34 cellular contexts compared by ENCODE assay signal in genomic region chr14:33062476-33062875, GRCh38.
DNase-seq lines count a peak whose midpoint lies in the region; ATAC-seq and TF ChIP-seq lines count a peak whose summit lies in the region.
"Had no signal": no experiment of that assay in that cellular context is flagged by ENCODE, and none has a peak within 500 bp of the region (broad histone marks: within the 10 kb centered on the region; RNA-seq: fewer than 3 reads in every experiment).

No MANE protein-coding gene starts in this region.

- H3K9ac ChIP-seq in KMS-11 (peak overlapping the region; percentile 38; the same call in 1 of the 2 replicates), OCI-LY3 (ENCODE audit: low read length) (no peak overlapping the region)

- no peak overlapping the region for H3K4me3 Mint-ChIP-seq in stimulated activated effector memory CD8-positive, alpha-beta T cell treated with anti-CD3 and anti-CD28 coated beads, Interleukin-12 subunit alpha, Interleukin-12 subunit beta, amount 100 ng/mL, for 72 hours
- H3K4me3 Mint-ChIP-seq in activated CD8-positive, alpha-beta memory T cell treated with anti-CD3 and anti-CD28 coated beads, Interleukin-2, amount 10 ng/mL, durations not matched to agents 7 days and 5 days: no peak overlapping the region
- H3K4me3 Mint-ChIP-seq: activated CD8-positive, alpha-beta T cell treated with anti-CD3 and anti-CD28 coated beads for 36 hours; activated naive CD8-positive, alpha-beta T cell; CD4-positive, alpha-beta T cell; H9; nephron progenitor cell had no signal

- H3K27me3 ChIP-seq in KMS-11 (ENCODE audit: insufficient read depth, low read depth) (no peaks in the 10 kb centered on the region), OCI-LY3 (ENCODE audit: low read depth, low read length) (no peaks in the 10 kb centered on the region), left lung (no peaks in the 10 kb centered on the region)
- H3K27me3 ChIP-seq: esophagus squamous epithelium, MG63, ovary, SJCRH30, stomach, tibial artery had no signal

- peak; percentile 83 for ATAC-seq in left lung
- ATAC-seq in stimulated activated effector memory CD8-positive, alpha-beta T cell treated with anti-CD3 and anti-CD28 coated beads, Interleukin-12 subunit alpha, Interleukin-12 subunit beta, amount 100 ng/mL, for 72 hours: no peak
- no peak for ATAC-seq in activated CD8-positive, alpha-beta memory T cell treated with anti-CD3 and anti-CD28 coated beads, Interleukin-2, amount 10 ng/mL, durations not matched to agents 7 days and 5 days
- ATAC-seq: activated CD8-positive, alpha-beta T cell treated with anti-CD3 and anti-CD28 coated beads for 36 hours; left cardiac atrium had no signal

- H3K79me2 ChIP-seq in KMS-11 (ENCODE audit: insufficient read depth, low read depth): no peaks in the 10 kb centered on the region
- no peaks in the 10 kb centered on the region for H3K79me2 ChIP-seq in OCI-LY3 (ENCODE audit: low read length)

- no peaks in the 10 kb centered on the region for H3K4me1 Mint-ChIP-seq in stimulated activated effector memory CD8-positive, alpha-beta T cell treated with anti-CD3 and anti-CD28 coated beads, Interleukin-12 subunit alpha, Interleukin-12 subunit beta, amount 100 ng/mL, for 72 hours
- no peaks in the 10 kb centered on the region for H3K4me1 Mint-ChIP-seq in activated CD8-positive, alpha-beta memory T cell treated with anti-CD3 and anti-CD28 coated beads, Interleukin-2, amount 10 ng/mL, durations not matched to agents 7 days and 5 days

- peak overlapping the region; percentile 61 for H3K4me2 ChIP-seq in KMS-11
- peak overlapping the region; percentile 58 for H3K4me2 ChIP-seq in OCI-LY3 (ENCODE audit: low read length)

- no peak overlapping the region for H3K27ac Mint-ChIP-seq in stimulated activated effector memory CD8-positive, alpha-beta T cell treated with anti-CD3 and anti-CD28 coated beads, Interleukin-12 subunit alpha, Interleukin-12 subunit beta, amount 100 ng/mL, for 72 hours
- no peak overlapping the region for H3K27ac Mint-ChIP-seq in activated CD8-positive, alpha-beta memory T cell treated with anti-CD3 and anti-CD28 coated beads, Interleukin-2, amount 10 ng/mL, durations not matched to agents 7 days and 5 days
- H3K27ac Mint-ChIP-seq: activated CD8-positive, alpha-beta T cell treated with anti-CD3 and anti-CD28 coated beads for 36 hours; activated naive CD8-positive, alpha-beta T cell; activated T-helper 2 cell treated with anti-CD3 and anti-CD28 coated beads, Interferon-gamma antibody, Interleukin-2, Interleukin-4, amounts not matched to agents 10 μg/mL and 5 μg/mL and 100 μg/mL, durations not matched to agents 14 hours and 24 hours and 36 hours; CD4-positive, alpha-beta T cell had no signal

- H4K20me1 ChIP-seq in KMS-11 (ENCODE audit: insufficient read depth) (no peaks in the 10 kb centered on the region), OCI-LY3 (ENCODE audit: insufficient read depth, low read length) (no peaks in the 10 kb centered on the region)

- H3K4me3 ChIP-seq in KMS-11 (IDR thresholded peaks at IDR 0.05; ENCODE audit: insufficient read depth, low read depth, low read length): no peak overlapping the region
- H3K4me3 ChIP-seq in OCI-LY3 (ENCODE audit: low read length): peak overlapping the region; percentile 46
- no peak overlapping the region for H3K4me3 ChIP-seq in left lung
- H3K4me3 ChIP-seq: coronary artery, esophagus squamous epithelium, MG63, ovary, SJCRH30, stomach, tibial artery had no signal

- H3K27ac ChIP-seq in KMS-11 (peak overlapping the region; percentile 87), OCI-LY3 (ENCODE audit: low read length) (no peak overlapping the region), left lung (no peak overlapping the region)
- H3K27ac ChIP-seq: coronary artery, esophagus squamous epithelium, ovary, SJCRH30, stomach, tibial artery had no signal

- no peaks in the 10 kb centered on the region for H3K9me3 ChIP-seq in OCI-LY3 (ENCODE audit: insufficient read depth, low read length)
- H3K9me3 ChIP-seq in left lung: no peaks in the 10 kb centered on the region
- H3K9me3 ChIP-seq: esophagus squamous epithelium, MG63, ovary, SJCRH30, stomach, tibial artery had no signal

- TF ChIP-seq CTCF in KMS-11 (conservative IDR thresholded peaks at IDR 0.05; ENCODE audit: low read depth, low read length): no peak
- no peak for TF ChIP-seq CTCF in OCI-LY3 (IDR thresholded peaks at IDR 0.05; ENCODE audit: low read depth, low read length)
- no peak for TF ChIP-seq CTCF in left lung (IDR thresholded peaks at IDR 0.05)

- H3K36me3 Mint-ChIP-seq in stimulated activated effector memory CD8-positive, alpha-beta T cell treated with anti-CD3 and anti-CD28 coated beads, Interleukin-12 subunit alpha, Interleukin-12 subunit beta, amount 100 ng/mL, for 72 hours: no peaks in the 10 kb centered on the region
- H3K36me3 Mint-ChIP-seq in activated CD8-positive, alpha-beta memory T cell treated with anti-CD3 and anti-CD28 coated beads, Interleukin-2, amount 10 ng/mL, durations not matched to agents 7 days and 5 days: no peaks in the 10 kb centered on the region
- H3K36me3 Mint-ChIP-seq: activated naive CD8-positive, alpha-beta T cell had no signal

- H2AFZ ChIP-seq in KMS-11 (ENCODE audit: low read depth) (peak overlapping the region; percentile 2; the same call in 1 of the 2 replicates), OCI-LY3 (ENCODE audit: low read depth, low read length) (peak overlapping the region; percentile 37; the same call in 1 of the 2 replicates)

- H3K9me3 Mint-ChIP-seq in stimulated activated effector memory CD8-positive, alpha-beta T cell treated with anti-CD3 and anti-CD28 coated beads, Interleukin-12 subunit alpha, Interleukin-12 subunit beta, amount 100 ng/mL, for 72 hours: peaks cover 12% of the 10 kb centered on the region
- H3K9me3 Mint-ChIP-seq in activated CD8-positive, alpha-beta memory T cell treated with anti-CD3 and anti-CD28 coated beads, Interleukin-2, amount 10 ng/mL, durations not matched to agents 7 days and 5 days (ENCODE audit: low read depth): peaks cover 2% of the 10 kb centered on the region
- H3K9me3 Mint-ChIP-seq: activated CD8-positive, alpha-beta T cell treated with anti-CD3 and anti-CD28 coated beads for 36 hours; H9; nephron progenitor cell had no signal

- peak; percentile 30 to 74 (median 39) for DNase-seq in NCI-H1417 (lab: John Stamatoyannopoulos, UW)
- no peak for DNase-seq in NCI-H1417 treated with DMSO at 0.1 percent for 48 hours (lab: John Stamatoyannopoulos, UW)
- no peak for DNase-seq in left lung
- DNase-seq in stimulated activated effector memory CD8-positive, alpha-beta T cell treated with anti-CD3 and anti-CD28 coated beads, Interleukin-12 subunit alpha, Interleukin-12 subunit beta, amount 100 ng/mL, for 72 hours (ENCODE audit: low spot score in 2 of 2): no peak
- DNase-seq in activated CD8-positive, alpha-beta memory T cell treated with anti-CD3 and anti-CD28 coated beads, Interleukin-2, amount 10 ng/mL, durations not matched to agents 7 days and 5 days: no peak
- no peak for DNase-seq in HK-2 (ENCODE audit: unreplicated experiment)
- DNase-seq: 8988T; activated CD8-positive, alpha-beta T cell treated with anti-CD3 and anti-CD28 coated beads for 36 hours; aorta; CD4-positive, alpha-beta T cell; esophagus squamous epithelium; foreskin melanocyte; KBM-7; left cardiac atrium; MG63; NCI-H1436; NCI-H2171 treated with DMSO at 0.1 percent for 48 hours; nephron progenitor cell; NK-92 treated with Interleukin-12 subunit alpha and Interleukin-12 subunit beta, amount 100 ng/mL, for 24 hours; ovary; retina; small intestine; stimulated activated CD4-positive, alpha-beta T cell treated with anti-CD3 and anti-CD28 coated beads, Interleukin-1b, Interleukin-23, amount 100 ng/mL, for 48 hours; stimulated activated CD8-positive, alpha-beta memory T cell treated with anti-CD3 and anti-CD28 coated beads, Interleukin-4, amount 100 ng/mL, for 48 hours; stomach; T-helper 1 cell; tibial artery had no signal

- peaks cover 43% of the 10 kb centered on the region for H3K4me1 ChIP-seq in KMS-11 (ENCODE audit: low read depth, poor library complexity, severe bottlenecking)
- H3K4me1 ChIP-seq in OCI-LY3 (ENCODE audit: low read length): peaks cover 20% of the 10 kb centered on the region
- no peaks in the 10 kb centered on the region for H3K4me1 ChIP-seq in left lung
- H3K4me1 ChIP-seq: esophagus squamous epithelium, SJCRH30, stomach, tibial artery had no signal

- intact Hi-C loops in left lung (cut with DNase I): no loop called here

- CTCF ChIA-PET in activated CD8-positive, alpha-beta memory T cell treated with anti-CD3 and anti-CD28 coated beads, Interleukin-2, amount 10 ng/mL, durations not matched to agents 7 days and 5 days (lab: Charles Lee): no interaction called here

- H3K36me3 ChIP-seq in KMS-11 (ENCODE audit: insufficient read depth) (no peaks in the 10 kb centered on the region), OCI-LY3 (replicated peaks; ENCODE audit: low read depth, low read length) (no peaks in the 10 kb centered on the region), left lung (no peaks in the 10 kb centered on the region)
- H3K36me3 ChIP-seq: esophagus squamous epithelium, MG63, ovary, SJCRH30, stomach, tibial artery had no signal

- no peaks in the 10 kb centered on the region for H3K27me3 Mint-ChIP-seq in activated CD8-positive, alpha-beta memory T cell treated with anti-CD3 and anti-CD28 coated beads, Interleukin-2, amount 10 ng/mL, durations not matched to agents 7 days and 5 days
- H3K27me3 Mint-ChIP-seq: activated CD8-positive, alpha-beta T cell treated with anti-CD3 and anti-CD28 coated beads for 36 hours; CD4-positive, alpha-beta T cell had no signal

Comparison
In these comparisons a context has a peak if more than half of its experiments do, and no peak if none do; other contexts are left out.
1. DNase-seq: peak in NCI-H1417 (3 of 3); none in NCI-H1417 treated with DMSO at 0.1 percent for 48 hours (single experiment), left lung (0 of 2), stimulated activated effector memory CD8-positive, alpha-beta T cell treated with anti-CD3 and anti-CD28 coated beads, Interleukin-12 subunit alpha, Interleukin-12 subunit beta, amount 100 ng/mL, for 72 hours (0 of 2), activated CD8-positive, alpha-beta memory T cell treated with anti-CD3 and anti-CD28 coated beads, Interleukin-2, amount 10 ng/mL, durations not matched to agents 7 days and 5 days (single experiment) and HK-2 (single experiment).